Comparison of ENCODE assay signal across 8 cellular contexts in genomic region chr3:33717866-33718594, GRCh38. TPM values are rescaled to one million over a fixed set of nuclear protein-coding genes. Genes with fewer than 3 reads are reported as not detected.
DNase-seq lines count a peak whose midpoint lies in the region; ATAC-seq and TF ChIP-seq lines count a peak whose summit lies in the region.

Gene CLASP2 (minus strand): TSS chr3:33718254. CDS start chr3:33718002, 252 bp downstream.

- H3K9me3 ChIP-seq in heart left ventricle, result no peaks in the 10 kb centered on the region

- H3K27me3 ChIP-seq in heart left ventricle, result no peaks in the 10 kb centered on the region

- H3K27ac ChIP-seq in heart left ventricle, result peak within 1 kb of the TSS; percentile 90 to 100 (median 96)

- peaks cover 12% of the 10 kb centered on the region for H3K4me1 Mint-ChIP-seq in activated naive CD8-positive, alpha-beta T cell treated with anti-CD3 and anti-CD28 coated beads, Interleukin-2, amount 50 U/mL, for 24 hours
- peaks cover 7% of the 10 kb centered on the region for H3K4me1 Mint-ChIP-seq in type B pancreatic cell (ENCODE audit: unreplicated experiment)

- ATAC-seq in HG02678 (IDR thresholded peaks at IDR 0.05; ENCODE audit: unreplicated experiment) (peak; percentile 96), heart left ventricle (peak; percentile 87 to 98 (median 96))
- peak; percentile 93 for ATAC-seq in activated naive CD8-positive, alpha-beta T cell treated with anti-CD3 and anti-CD28 coated beads, Interleukin-2, amount 50 U/mL, for 24 hours

- no peaks in the 10 kb centered on the region for H3K36me3 Mint-ChIP-seq in activated naive CD8-positive, alpha-beta T cell treated with anti-CD3 and anti-CD28 coated beads, Interleukin-2, amount 50 U/mL, for 24 hours (ENCODE audit: low read depth)
- H3K36me3 Mint-ChIP-seq in type B pancreatic cell, result no peaks in the 10 kb centered on the region

- peaks cover 0 to 41% (median 20%) of the 10 kb centered on the region in 12 donors for H3K4me1 ChIP-seq in heart left ventricle

- WGBS in heart left ventricle, 4 donors, result 0 to 1% (median 0%) methylated on average over 26 to 68 of the region's 68 CpGs

- DNase-seq in NCI-H1105 treated with DMSO at 0.1 percent for 48 hours (lab: John Stamatoyannopoulos, UW) (peak; percentile 72), SW480 (ENCODE audit: low spot score) (peak; percentile 89), heart left ventricle (peak; percentile 90 to 95 (median 92)), posterior cingulate gyrus (peak; percentile 67 to 97 (median 80)), type B pancreatic cell (ENCODE audit: extremely low spot score, unreplicated experiment) (peak; percentile 90)
- peak; percentile 88 for DNase-seq in activated naive CD8-positive, alpha-beta T cell treated with anti-CD3 and anti-CD28 coated beads, Interleukin-2, amount 50 U/mL, for 24 hours

- peak within 1 kb of the TSS; percentile 91 for H3K27ac Mint-ChIP-seq in activated naive CD8-positive, alpha-beta T cell treated with anti-CD3 and anti-CD28 coated beads, Interleukin-2, amount 50 U/mL, for 24 hours
- H3K27ac Mint-ChIP-seq in type B pancreatic cell, result peak within 1 kb of the TSS; percentile 97

- peak within 1 kb of the TSS; percentile 97 for H3K4me3 ChIP-seq in GM12875 (ENCODE audit: low read depth, low read length)
- H3K4me3 ChIP-seq in heart left ventricle, result peak within 1 kb of the TSS; percentile 73 to 98 (median 90)

- no peaks in the 10 kb centered on the region for H3K36me3 ChIP-seq in heart left ventricle

- no peak within 1 kb of the TSS for H3K4me3 Mint-ChIP-seq in activated naive CD8-positive, alpha-beta T cell treated with anti-CD3 and anti-CD28 coated beads, Interleukin-2, amount 50 U/mL, for 24 hours
- no peak within 1 kb of the TSS for H3K4me3 Mint-ChIP-seq in type B pancreatic cell

- peaks cover 1% of the 10 kb centered on the region for H3K27me3 Mint-ChIP-seq in activated naive CD8-positive, alpha-beta T cell treated with anti-CD3 and anti-CD28 coated beads, Interleukin-2, amount 50 U/mL, for 24 hours
- no peaks in the 10 kb centered on the region for H3K27me3 Mint-ChIP-seq in type B pancreatic cell

- no peaks in the 10 kb centered on the region for H3K9me3 Mint-ChIP-seq in activated naive CD8-positive, alpha-beta T cell treated with anti-CD3 and anti-CD28 coated beads, Interleukin-2, amount 50 U/mL, for 24 hours
- H3K9me3 Mint-ChIP-seq in type B pancreatic cell, result no peaks in the 10 kb centered on the region

- TF ChIP-seq CTCF in GM12875 (IDR thresholded peaks at IDR 0.05; ENCODE audit: borderline replicate concordance, insufficient read depth, low read depth, low read length) (no peak), heart left ventricle (IDR thresholded peaks at IDR 0.05) (peak in 2 of 12 donors; percentile 7 to 15), type B pancreatic cell (conservative IDR thresholded peaks at IDR 0.05) (peak; percentile 44)

- intact Hi-C loops in heart left ventricle (cut with DNase I), result loop anchor here (1.0 to 10.0 kb wide), 8 partner anchors 59 to 283 kb away; partner anchors contain the start of genes UBP1 (in 2 of the 10) and PDCD6IP (in 1 of the 10)
- intact Hi-C loops in posterior cingulate gyrus (cut with DNase I), result loop anchor here (1.0 to 5.0 kb wide), 3 partner anchors 61 to 82 kb away; no protein-coding TSS in a partner anchor

- peak in 1 of 2 donors; percentile 83 for TF ChIP-seq POLR2A in heart left ventricle (IDR thresholded peaks at IDR 0.05)

RNA-seq across cellular contexts. Expression of gene CLASP2, which starts in this region (rescaled TPM):
- total RNA-seq in heart left ventricle (100 to 1,000 TPM in 1 of 9 donors, 10 to 100 TPM in 8; 53.2 to 111 (median 80.5) TPM), type B pancreatic cell (ENCODE audit: low replicate concordance) (42.4 and 56.8 TPM in 2 replicates)
- 10 to 100 TPM; 13.3 to 26.9 TPM for polyA plus RNA-seq in heart left ventricle

Comparison
In these comparisons a context has a peak if more than half of its experiments do, and no peak if none do; other contexts are left out.
1. Peak in every context shown above with its lines: DNase-seq, ATAC-seq, H3K4me3 ChIP-seq and H3K27ac ChIP-seq.